In genomic region chr1:29983366-29983765, GRCh38 we compare ENCODE assay signal across 14 cellular contexts.
DNase-seq lines count a peak whose midpoint lies in the region; ATAC-seq and TF ChIP-seq lines count a peak whose summit lies in the region.
"Had no signal": no experiment of that assay in that cellular context is flagged by ENCODE, and none has a peak within 500 bp of the region (broad histone marks: within the 10 kb centered on the region; RNA-seq: fewer than 3 reads in every experiment).

No MANE protein-coding gene starts in this region.

- intact Hi-C loops in cardiac septum (cut with DNase I) (no loop called here), esophagus muscularis mucosa (cut with DNase I) (no loop called here)

- H3K27me3 ChIP-seq in right atrium auricular region = no peaks in the 10 kb centered on the region
- H3K27me3 ChIP-seq in esophagus muscularis mucosa = peaks cover 0 to 25% (median 0%) of the 10 kb centered on the region in 4 donors
- H3K27me3 ChIP-seq in hepatocyte = no peaks in the 10 kb centered on the region
- peaks cover 9% of the 10 kb centered on the region for H3K27me3 ChIP-seq in suprapubic skin
- H3K27me3 ChIP-seq: BLaER1 treated with 17β-estradiol and CSF1 and Interleukin-3, amounts not matched to agents 10 nM and 100 nM had no signal

- H3K27me3 Mint-ChIP-seq in osteocyte (ENCODE audit: unreplicated experiment) = peaks cover 3% of the 10 kb centered on the region
- H3K27me3 Mint-ChIP-seq in activated CD8-positive, alpha-beta T cell treated with anti-CD3 and anti-CD28 coated beads, Interleukin-2, amount 10 ng/mL, durations not matched to agents 7 days and 5 days (ENCODE audit: low read depth) = no peaks in the 10 kb centered on the region

- TF ChIP-seq EP300 in esophagus muscularis mucosa (IDR thresholded peaks at IDR 0.05) (no peak), suprapubic skin (IDR thresholded peaks at IDR 0.05) (no peak)

- peaks cover 0 to 16% of the 10 kb centered on the region in 2 donors for H3K4me1 ChIP-seq in right atrium auricular region
- H3K4me1 ChIP-seq in esophagus muscularis mucosa = no peaks in the 10 kb centered on the region
- peaks cover 17% of the 10 kb centered on the region for H3K4me1 ChIP-seq in hepatocyte (ENCODE audit: insufficient read depth)
- H3K4me1 ChIP-seq in suprapubic skin = no peaks in the 10 kb centered on the region

- H3K4me3 Mint-ChIP-seq in osteocyte (ENCODE audit: unreplicated experiment) = no peak overlapping the region
- no peak overlapping the region for H3K4me3 Mint-ChIP-seq in activated CD8-positive, alpha-beta T cell treated with anti-CD3 and anti-CD28 coated beads, Interleukin-2, amount 10 ng/mL, durations not matched to agents 7 days and 5 days
- H3K4me3 Mint-ChIP-seq: CD4-positive, CD25-positive, alpha-beta regulatory T cell; GM23338; H9 had no signal

- H3K36me3 ChIP-seq in right atrium auricular region (no peaks in the 10 kb centered on the region), esophagus muscularis mucosa (no peaks in the 10 kb centered on the region), hepatocyte (replicated peaks; ENCODE audit: insufficient read depth, low read depth) (no peaks in the 10 kb centered on the region), suprapubic skin (no peaks in the 10 kb centered on the region)
- H3K36me3 ChIP-seq: BLaER1 treated with 17β-estradiol and CSF1 and Interleukin-3, amounts not matched to agents 10 nM and 100 nM had no signal

- no peak overlapping the region for H3K27ac Mint-ChIP-seq in osteocyte (ENCODE audit: unreplicated experiment)
- no peak overlapping the region for H3K27ac Mint-ChIP-seq in activated CD8-positive, alpha-beta T cell treated with anti-CD3 and anti-CD28 coated beads, Interleukin-2, amount 10 ng/mL, durations not matched to agents 7 days and 5 days
- H3K27ac Mint-ChIP-seq: CD4-positive, CD25-positive, alpha-beta regulatory T cell; GM23338 had no signal

- TF ChIP-seq POLR2A in esophagus muscularis mucosa (IDR thresholded peaks at IDR 0.05; ENCODE audit: low read depth) (no peak), suprapubic skin (IDR thresholded peaks at IDR 0.05) (no peak)

- H2AFZ ChIP-seq in hepatocyte = no peak overlapping the region
- H2AFZ ChIP-seq: GM23338 had no signal

- no peak overlapping the region for H3K4me2 ChIP-seq in hepatocyte
- H3K4me2 ChIP-seq: GM23338 had no signal

- H3K9me3 ChIP-seq in right atrium auricular region (no peaks in the 10 kb centered on the region), esophagus muscularis mucosa (no peaks in the 10 kb centered on the region), hepatocyte (ENCODE audit: low read depth) (no peaks in the 10 kb centered on the region), suprapubic skin (no peaks in the 10 kb centered on the region)

- H3K4me3 ChIP-seq in right atrium auricular region (no peak overlapping the region), esophagus muscularis mucosa (no peak overlapping the region), hepatocyte (no peak overlapping the region), suprapubic skin (no peak overlapping the region)
- H3K4me3 ChIP-seq: BLaER1 treated with 17β-estradiol and CSF1 and Interleukin-3, amounts not matched to agents 10 nM and 100 nM; GM12878; GM23338 had no signal

- DNase-seq in right atrium auricular region (ENCODE audit: low spot score) (peak; percentile 32), cardiac septum (ENCODE audit: low spot score) (no peak), esophagus muscularis mucosa (ENCODE audit: extremely low spot score) (peak; percentile 70), osteocyte (ENCODE audit: extremely low spot score, unreplicated experiment) (peak; percentile 53), hepatocyte (ENCODE audit: low spot score) (no peak), suprapubic skin (ENCODE audit: low spot score in 2 of 2) (no peak)
- no peak for DNase-seq in activated CD8-positive, alpha-beta T cell treated with anti-CD3 and anti-CD28 coated beads, Interleukin-2, amount 10 ng/mL, durations not matched to agents 7 days and 5 days
- DNase-seq: ACHN; CD4-positive, CD25-positive, alpha-beta regulatory T cell; H9; IMR-90 had no signal

- H3K9me3 Mint-ChIP-seq in osteocyte (ENCODE audit: unreplicated experiment) = no peaks in the 10 kb centered on the region
- H3K9me3 Mint-ChIP-seq in activated CD8-positive, alpha-beta T cell treated with anti-CD3 and anti-CD28 coated beads, Interleukin-2, amount 10 ng/mL, durations not matched to agents 7 days and 5 days (ENCODE audit: insufficient read depth) = no peaks in the 10 kb centered on the region

- no peak for TF ChIP-seq CTCF in right atrium auricular region (IDR thresholded peaks at IDR 0.05)
- no peak for TF ChIP-seq CTCF in esophagus muscularis mucosa (IDR thresholded peaks at IDR 0.05)
- TF ChIP-seq CTCF in osteocyte (IDR thresholded peaks at IDR 0.05) = no peak
- no peak for TF ChIP-seq CTCF in hepatocyte (IDR thresholded peaks at IDR 0.05; ENCODE audit: poor library complexity)
- no peak for TF ChIP-seq CTCF in suprapubic skin (IDR thresholded peaks at IDR 0.05)

- no peaks in the 10 kb centered on the region for H3K9me2 ChIP-seq in hepatocyte (replicated peaks; ENCODE audit: insufficient read depth)

- H3K4me1 Mint-ChIP-seq in osteocyte (ENCODE audit: unreplicated experiment) = no peaks in the 10 kb centered on the region
- no peaks in the 10 kb centered on the region for H3K4me1 Mint-ChIP-seq in activated CD8-positive, alpha-beta T cell treated with anti-CD3 and anti-CD28 coated beads, Interleukin-2, amount 10 ng/mL, durations not matched to agents 7 days and 5 days (ENCODE audit: low read depth)
- H3K4me1 Mint-ChIP-seq: CD4-positive, CD25-positive, alpha-beta regulatory T cell had no signal

- H3K36me3 Mint-ChIP-seq in osteocyte (ENCODE audit: unreplicated experiment) = no peaks in the 10 kb centered on the region
- H3K36me3 Mint-ChIP-seq in activated CD8-positive, alpha-beta T cell treated with anti-CD3 and anti-CD28 coated beads, Interleukin-2, amount 10 ng/mL, durations not matched to agents 7 days and 5 days (ENCODE audit: low read depth) = no peaks in the 10 kb centered on the region
- H3K36me3 Mint-ChIP-seq: CD4-positive, CD25-positive, alpha-beta regulatory T cell had no signal

- no peaks in the 10 kb centered on the region for H3K79me2 ChIP-seq in hepatocyte

- H3K27ac ChIP-seq in right atrium auricular region (no peak overlapping the region), esophagus muscularis mucosa (replicated peaks in 1 of 4) (no peak overlapping the region), hepatocyte (no peak overlapping the region), suprapubic skin (no peak overlapping the region)

- CTCF ChIA-PET in activated CD8-positive, alpha-beta T cell treated with anti-CD3 and anti-CD28 coated beads, Interleukin-2, amount 10 ng/mL, durations not matched to agents 7 days and 5 days (lab: Charles Lee) = no interaction called here

- POLR2A ChIA-PET in activated CD8-positive, alpha-beta T cell treated with anti-CD3 and anti-CD28 coated beads, Interleukin-2, amount 10 ng/mL, durations not matched to agents 7 days and 5 days (lab: Charles Lee) = no interaction called here

- 90% methylated on average over 8 of the region's 8 CpGs for WGBS in esophagus muscularis mucosa
- WGBS in hepatocyte (ENCODE audit: low lambda C conversion rate, missing lambda C conversion rate) = 93% methylated on average over 8 of the region's 8 CpGs
- WGBS in suprapubic skin = 84% methylated on average over 8 of the region's 8 CpGs

- no peaks in the 10 kb centered on the region for H4K20me1 ChIP-seq in hepatocyte (ENCODE audit: insufficient read depth, poor library complexity, severe bottlenecking)
- H4K20me1 ChIP-seq: BLaER1 treated with 17β-estradiol and CSF1 and Interleukin-3, amounts not matched to agents 10 nM and 100 nM had no signal

- ATAC-seq in activated CD8-positive, alpha-beta T cell treated with anti-CD3 and anti-CD28 coated beads, Interleukin-2, amount 10 ng/mL, durations not matched to agents 7 days and 5 days = no peak
- ATAC-seq: GM12878, GM23338 had no signal

Comparison
In these comparisons a context has a peak if more than half of its experiments do, and no peak if none do; other contexts are left out.
1. DNase-seq: peak in right atrium auricular region (single experiment), esophagus muscularis mucosa (single experiment) and osteocyte (single experiment); none in cardiac septum (single experiment), hepatocyte (single experiment), suprapubic skin (0 of 2) and activated CD8-positive, alpha-beta T cell treated with anti-CD3 and anti-CD28 coated beads, Interleukin-2, amount 10 ng/mL, durations not matched to agents 7 days and 5 days (single experiment).